In genomic region chr4:159937595-159937994, GRCh38 we compare ENCODE assay signal across 12 cellular contexts.
DNase-seq lines count a peak whose midpoint lies in the region; ATAC-seq and TF ChIP-seq lines count a peak whose summit lies in the region.
"Had no signal": no experiment of that assay in that cellular context is flagged by ENCODE, and none has a peak within 500 bp of the region (broad histone marks: within the 10 kb centered on the region; RNA-seq: fewer than 3 reads in every experiment).

No MANE protein-coding gene starts in this region.

- H3K4me2 ChIP-seq in H9 (ENCODE audit: insufficient read depth, insufficient read length, low read length) = no peak overlapping the region

- H3K23me2 ChIP-seq in H9 (ENCODE audit: insufficient read length, low read depth, low read length, poor library complexity, severe bottlenecking) = no peaks in the 10 kb centered on the region

- peaks cover 6 to 17% of the 10 kb centered on the region in 2 donors for H3K9me3 Mint-ChIP-seq in stimulated activated naive CD8-positive, alpha-beta T cell treated with anti-CD3 and anti-CD28 coated beads, Interleukin-15, amount 100 ng/mL, for 72 hours
- H3K9me3 Mint-ChIP-seq in H9 = peaks cover 40 to 41% of the 10 kb centered on the region in 2 experiments

- no peaks in the 10 kb centered on the region for H3K27me3 ChIP-seq in thyroid gland
- no peaks in the 10 kb centered on the region for H3K27me3 ChIP-seq in H9 (ENCODE audit: insufficient read depth, low read length)
- H3K27me3 ChIP-seq: BE2C had no signal

- no peak for TF ChIP-seq POLR2A in thyroid gland (IDR thresholded peaks at IDR 0.05)

- no peak overlapping the region for H3K23ac ChIP-seq in H9 (ENCODE audit: insufficient read length, low read depth, low read length)

- no peak overlapping the region for H3K27ac Mint-ChIP-seq in stimulated activated naive CD8-positive, alpha-beta T cell treated with anti-CD3 and anti-CD28 coated beads, Interleukin-15, amount 100 ng/mL, for 72 hours
- no peak overlapping the region for H3K27ac Mint-ChIP-seq in H9

- H4K8ac ChIP-seq in H9 (replicated peaks; ENCODE audit: insufficient read length, low read depth, low read length) = no peak overlapping the region

- no peak overlapping the region for H2BK120ac ChIP-seq in H9 (ENCODE audit: low read depth, low read length, poor library complexity, severe bottlenecking)

- H3K9ac ChIP-seq in H9 (ENCODE audit: extremely low read depth, insufficient read length, low read length) = no peak overlapping the region
- H3K9ac ChIP-seq: GM23248 had no signal

- no peak overlapping the region for H3K14ac ChIP-seq in H9 (ENCODE audit: insufficient read depth, low read length)

- H3K79me2 ChIP-seq in H9 (ENCODE audit: insufficient read depth, low read length) = no peaks in the 10 kb centered on the region

- DNase-seq in SIG-M5 treated with dmso at 0.1 percent for 504 hours (lab: John Stamatoyannopoulos, UW; ENCODE audit: unreplicated experiment) (peak; percentile 57), thyroid gland (no peak), NCI-H187 treated with DMSO at 0.1 percent for 48 hours (lab: John Stamatoyannopoulos, UW) (no peak), H9 (no peak)
- DNase-seq in stimulated activated naive CD8-positive, alpha-beta T cell treated with anti-CD3 and anti-CD28 coated beads, Interleukin-15, amount 100 ng/mL, for 72 hours = no peak
- DNase-seq: BE2C, GM23248, NCI-H524 had no signal

- no peak overlapping the region for H2AFZ ChIP-seq in H9 (ENCODE audit: low read length)
- H2AFZ ChIP-seq: GM23248 had no signal

- H3K27me3 Mint-ChIP-seq in stimulated activated naive CD8-positive, alpha-beta T cell treated with anti-CD3 and anti-CD28 coated beads, Interleukin-15, amount 100 ng/mL, for 72 hours = no peaks in the 10 kb centered on the region
- H3K27me3 Mint-ChIP-seq in H9 (ENCODE audit: low read depth) = no peaks in the 10 kb centered on the region; the same call in 1 of the 2 replicates

- H3K9me3 ChIP-seq in thyroid gland (no peaks in the 10 kb centered on the region), H9 (ENCODE audit: control insufficient read depth, low read depth, low read length) (no peaks in the 10 kb centered on the region)
- H3K9me3 ChIP-seq: prostate gland had no signal

- no peak overlapping the region for H4K91ac ChIP-seq in H9 (ENCODE audit: insufficient read length, low read depth, low read length)

- WGBS in thyroid gland, 2 donors = 85 to 88% methylated on average over 3 of the region's 3 CpGs
- no CpG with 5 or more reads among the region's 3 CpGs for WGBS in H9 (ENCODE audit: extremely low coverage, insufficient read length, low lambda C conversion rate)

- peaks cover 18 to 36% (median 26%) of the 10 kb centered on the region in 3 experiments for H3K36me3 Mint-ChIP-seq in H9 (ENCODE audit: insufficient read depth in 1 of 3, low read depth in 3 of 3)

- H2BK20ac ChIP-seq in H9 (ENCODE audit: low read depth, low read length, poor library complexity, severe bottlenecking) = no peak overlapping the region

- no peaks in the 10 kb centered on the region for H3K4me1 ChIP-seq in thyroid gland
- H3K4me1 ChIP-seq in H9 (ENCODE audit: insufficient read depth, low read length) = no peaks in the 10 kb centered on the region
- H3K4me1 ChIP-seq: BE2C, prostate gland had no signal

- no peak overlapping the region for H3K4ac ChIP-seq in H9 (ENCODE audit: low read depth, low read length)

- no peak overlapping the region for H2BK5ac ChIP-seq in H9 (ENCODE audit: insufficient read length, low read length)

- H3K4me1 Mint-ChIP-seq in stimulated activated naive CD8-positive, alpha-beta T cell treated with anti-CD3 and anti-CD28 coated beads, Interleukin-15, amount 100 ng/mL, for 72 hours = no peaks in the 10 kb centered on the region
- H3K4me1 Mint-ChIP-seq in H9 = no peaks in the 10 kb centered on the region

- no peak overlapping the region for H2BK15ac ChIP-seq in H9 (ENCODE audit: low read depth, low read length)

- H3K56ac ChIP-seq in H9 (ENCODE audit: insufficient read length, low read depth, low read length) = no peak overlapping the region

- H4K5ac ChIP-seq in H9 (ENCODE audit: insufficient read length, low read depth, low read length) = no peak overlapping the region

- no peaks in the 10 kb centered on the region for H3K36me3 ChIP-seq in thyroid gland
- H3K36me3 ChIP-seq: BE2C, prostate gland had no signal

- H3K79me1 ChIP-seq in H9 (ENCODE audit: insufficient read depth, low read depth, low read length, poor library complexity, severe bottlenecking) = no peaks in the 10 kb centered on the region

- no peak for TF ChIP-seq CTCF in thyroid gland (IDR thresholded peaks at IDR 0.05)
- no peak for TF ChIP-seq CTCF in H9 (conservative IDR thresholded peaks at IDR 0.05)

- no peak overlapping the region for H3K4me3 Mint-ChIP-seq in stimulated activated naive CD8-positive, alpha-beta T cell treated with anti-CD3 and anti-CD28 coated beads, Interleukin-15, amount 100 ng/mL, for 72 hours
- no peak overlapping the region for H3K4me3 Mint-ChIP-seq in H9

- H2BK12ac ChIP-seq in H9 (ENCODE audit: insufficient read length, low read depth, low read length) = no peak overlapping the region

- no peak overlapping the region for H3K27ac ChIP-seq in thyroid gland
- no peak overlapping the region for H3K27ac ChIP-seq in H9 (ENCODE audit: insufficient read length, low read depth, low read length)
- H3K27ac ChIP-seq: GM23248, prostate gland had no signal

- no peak overlapping the region for H3T11ph ChIP-seq in H9 (ENCODE audit: low read length)

- no peak overlapping the region for H3K4me3 ChIP-seq in thyroid gland (replicated peaks in 1 of 3)
- H3K4me3 ChIP-seq: GM23248, prostate gland had no signal

- H3K18ac ChIP-seq in H9 (ENCODE audit: insufficient read length, low read depth, low read length) = no peak overlapping the region

- intact Hi-C loops in thyroid gland (cut with DNase I) = no loop called here

- H4K20me1 ChIP-seq in H9 (ENCODE audit: control insufficient read depth, insufficient read depth, insufficient read length) = no peaks in the 10 kb centered on the region

- peak; percentile 99 for ATAC-seq in GM18508 (IDR thresholded peaks at IDR 0.05; ENCODE audit: insufficient read depth, unreplicated experiment)
- ATAC-seq in GM21515 (IDR thresholded peaks at IDR 0.05; ENCODE audit: unreplicated experiment) = peak; percentile 77
- ATAC-seq in HG03175 (IDR thresholded peaks at IDR 0.05; ENCODE audit: unreplicated experiment) = peak; percentile 100
- ATAC-seq in stimulated activated naive CD8-positive, alpha-beta T cell treated with anti-CD3 and anti-CD28 coated beads, Interleukin-15, amount 100 ng/mL, for 72 hours = no peak

- no peak overlapping the region for H2AK5ac ChIP-seq in H9 (ENCODE audit: insufficient read length, low read length)
